In genomic region chr12:131444220-131445164, GRCh38 we compare ENCODE assay signal across 22 cellular contexts.
DNase-seq lines count a peak whose midpoint lies in the region; ATAC-seq, FAIRE-seq and TF ChIP-seq lines count a peak whose summit lies in the region.
"Had no signal": no experiment of that assay in that cellular context is flagged by ENCODE, and none has a peak within 500 bp of the region (broad histone marks: within the 10 kb centered on the region; RNA-seq: fewer than 3 reads in every experiment).

No MANE protein-coding gene starts in this region.

- no peak for FAIRE-seq in H54 (lab: Jason Lieb, UNC)
- FAIRE-seq: RCC 7860 had no signal

- H3K27ac ChIP-seq in gastroesophageal sphincter: no peak overlapping the region

- H3K4me3 Mint-ChIP-seq in osteocyte (ENCODE audit: unreplicated experiment): no peak overlapping the region
- H3K4me3 Mint-ChIP-seq: CD14-positive monocyte had no signal

- peaks cover 0 to 14% (median 0%) of the 10 kb centered on the region in 3 donors for H3K9me3 ChIP-seq in gastroesophageal sphincter
- H3K9me3 ChIP-seq: HAP-1 had no signal

- no peak overlapping the region for H3K4me3 ChIP-seq in gastroesophageal sphincter
- H3K4me3 ChIP-seq: HAP-1 had no signal

- H3K9me3 Mint-ChIP-seq in osteocyte (ENCODE audit: unreplicated experiment): peaks cover 10% of the 10 kb centered on the region

- H3K36me3 ChIP-seq in gastroesophageal sphincter: no peaks in the 10 kb centered on the region
- H3K36me3 ChIP-seq: HAP-1 had no signal

- intact Hi-C loops in left ventricle myocardium superior (cut with micrococcal nuclease): no loop called here
- intact Hi-C loops in cardiac septum (cut with DNase I): no loop called here

- H3K27me3 Mint-ChIP-seq in osteocyte (ENCODE audit: unreplicated experiment): no peaks in the 10 kb centered on the region

- no peak overlapping the region for H3K27ac Mint-ChIP-seq in osteocyte (ENCODE audit: unreplicated experiment)

- H3K4me1 ChIP-seq in gastroesophageal sphincter: no peaks in the 10 kb centered on the region
- H3K4me1 ChIP-seq: HAP-1 had no signal

- no peak for TF ChIP-seq EP300 in gastroesophageal sphincter (IDR thresholded peaks at IDR 0.05)

- no peaks in the 10 kb centered on the region for H3K36me3 Mint-ChIP-seq in osteocyte (ENCODE audit: unreplicated experiment)
- H3K36me3 Mint-ChIP-seq: CD14-positive monocyte had no signal

- peaks cover 24% of the 10 kb centered on the region for H3K27me3 ChIP-seq in gastroesophageal sphincter

- peak; percentile 15 for DNase-seq in left ventricle myocardium superior
- DNase-seq in cardiac septum (ENCODE audit: low spot score): no peak
- peak; percentile 84 for DNase-seq in osteocyte (ENCODE audit: extremely low spot score, unreplicated experiment)
- DNase-seq in H54 (ENCODE audit: insufficient read length, low spot score): no peak
- no peak for DNase-seq in NCI-H345 treated with DMSO at 0.1 percent for 48 hours (lab: John Stamatoyannopoulos, UW; ENCODE audit: unreplicated experiment)
- DNase-seq in hippocampal formation (lab: John Stamatoyannopoulos, UW): no peak
- DNase-seq: 8988T; DMS 273 treated with DMSO at 0.1 percent for 48 hours; DND-41; NCI-H1092 treated with DMSO at 0.1 percent for 48 hours; NCI-H146; NCI-H2029 treated with DMSO at 0.1 percent for 48 hours; NCI-H2171; NCI-H446 treated with DMSO at 0.1 percent for 48 hours; NCI-H69; NK-92 treated with Interleukin-12 subunit alpha and Interleukin-12 subunit beta, amount 100 ng/mL, for 24 hours had no signal

- no peak for TF ChIP-seq POLR2A in gastroesophageal sphincter (IDR thresholded peaks at IDR 0.05)
- no peak for TF ChIP-seq POLR2A in H54 (IDR thresholded peaks at IDR 0.05; ENCODE audit: low read depth, low read length)

- ATAC-seq in left ventricle myocardium superior (no peak), gastroesophageal sphincter (peak; percentile 17), HG02840 (IDR thresholded peaks at IDR 0.05; ENCODE audit: low FRiP score, unreplicated experiment) (no peak)
- ATAC-seq: Right ventricle myocardium inferior had no signal

- H3K4me1 Mint-ChIP-seq in osteocyte (ENCODE audit: unreplicated experiment): no peaks in the 10 kb centered on the region
- H3K4me1 Mint-ChIP-seq: CD14-positive monocyte had no signal

- TF ChIP-seq CTCF in gastroesophageal sphincter (IDR thresholded peaks at IDR 0.05) (no peak), osteocyte (IDR thresholded peaks at IDR 0.05) (no peak)

- WGBS in gastroesophageal sphincter (ENCODE audit: low coverage in 1 of 2), 2 donors: 80% methylated on average over 1 of the region's 24 CpGs; no CpG with 5 or more reads in 1 of the 2 donors

Comparison
In these comparisons a context has a peak if more than half of its experiments do, and no peak if none do; other contexts are left out.
1. DNase-seq: peak in left ventricle myocardium superior (single experiment) and osteocyte (single experiment); none in cardiac septum (single experiment), H54 (single experiment), NCI-H345 treated with DMSO at 0.1 percent for 48 hours (single experiment) and hippocampal formation (0 of 2).